20 cellular contexts compared by ENCODE assay signal in genomic region chr3:29354894-29355293, GRCh38.
"Had no signal": no experiment of that assay in that cellular context is flagged by ENCODE, and none has a peak within 500 bp of the region (broad histone marks: within the 10 kb centered on the region; RNA-seq: fewer than 3 reads in every experiment).

No MANE protein-coding gene starts in this region.

- H3K27ac ChIP-seq: epithelial cell of prostate, esophagus muscularis mucosa, gastrocnemius medialis, neutrophil, right atrium auricular region, sigmoid colon, stomach, thoracic aorta, transverse colon had no signal

- H3K9me3 ChIP-seq: esophagus muscularis mucosa, gastrocnemius medialis, neutrophil, right atrium auricular region, sigmoid colon, stomach, thoracic aorta, transverse colon had no signal

- H3K36me3 ChIP-seq: esophagus muscularis mucosa, gastrocnemius medialis, heart right ventricle, neutrophil, right atrium auricular region, sigmoid colon, stomach, thoracic aorta, transverse colon had no signal

- H3K27me3 ChIP-seq: esophagus muscularis mucosa, gastrocnemius medialis, heart right ventricle, neutrophil, right atrium auricular region, sigmoid colon, stomach, transverse colon had no signal

- DNase-seq: effector memory CD8-positive, alpha-beta T cell; gastrocnemius medialis; heart right ventricle; hypothalamus; islet precursor cell; mammary epithelial cell; naive thymus-derived CD4-positive, alpha-beta T cell; posterior cingulate gyrus; sigmoid colon; stimulated activated naive CD4-positive, alpha-beta T cell; stomach; substantia nigra; transverse colon had no signal

- H3K4me3 ChIP-seq: esophagus muscularis mucosa, gastrocnemius medialis, right atrium auricular region, sigmoid colon, skin epidermis, stomach, thoracic aorta, transverse colon had no signal

- ATAC-seq: effector memory CD8-positive, alpha-beta T cell; gastrocnemius medialis; left lobe of liver; naive thymus-derived CD4-positive, alpha-beta T cell had no signal
